In genomic region chr13:20565120-20565736, GRCh38 we compare ENCODE assay signal across 2 cellular contexts.
TF ChIP-seq lines count a peak whose summit lies in the region.

No MANE protein-coding gene starts in this region.

TF ChIP-seq in WTC11, 78 proteins besides CTCF, POLR2A, EP300 and RAD21 (continues in another document):
- TF ChIP-seq HMGA2 (CRISPR knock-in tag; IDR thresholded peaks at IDR 0.05) (no peak), NR3C1 (CRISPR knock-in tag; conservative IDR thresholded peaks at IDR 0.05; ENCODE audit: low read depth) (no peak), ATF3 (CRISPR knock-in tag; conservative IDR thresholded peaks at IDR 0.05) (no peak), SP1 (CRISPR knock-in tag; conservative IDR thresholded peaks at IDR 0.05) (no peak), STAT6 (CRISPR knock-in tag; conservative IDR thresholded peaks at IDR 0.05; ENCODE audit: low read depth) (no peak), ZNF416 (CRISPR knock-in tag; IDR thresholded peaks at IDR 0.05) (no peak), ZNF121 (CRISPR knock-in tag; IDR thresholded peaks at IDR 0.05) (no peak), TCF7 (CRISPR knock-in tag; IDR thresholded peaks at IDR 0.05; ENCODE audit: low read depth) (no peak), ZNF532 (CRISPR knock-in tag; IDR thresholded peaks at IDR 0.05; ENCODE audit: borderline replicate concordance) (no peak), ZNF425 (CRISPR knock-in tag; conservative IDR thresholded peaks at IDR 0.05) (no peak), E2F4 (CRISPR knock-in tag; IDR thresholded peaks at IDR 0.05; ENCODE audit: borderline replicate concordance, low read depth) (no peak), EMX1 (CRISPR knock-in tag; IDR thresholded peaks at IDR 0.05) (no peak)

TF ChIP-seq in endothelial cell of umbilical vein, 7 proteins besides CTCF, POLR2A, EP300 and RAD21:
- TF ChIP-seq FOS (IDR thresholded peaks at IDR 0.05; ENCODE audit: borderline replicate concordance, insufficient read depth, low read length) (no peak), GATA2 (IDR thresholded peaks at IDR 0.05; ENCODE audit: insufficient read depth, insufficient read length, low read depth, low read length) (no peak), EZH2 (IDR thresholded peaks at IDR 0.05; ENCODE audit: borderline replicate concordance, low read depth, low read length, severe bottlenecking) (no peak), MAX (IDR thresholded peaks at IDR 0.05; ENCODE audit: insufficient read depth, insufficient read length) (no peak), POLR2AphosphoS5 (IDR thresholded peaks at IDR 0.05; ENCODE audit: insufficient read depth, low read depth, low read length) (no peak), JUN (IDR thresholded peaks at IDR 0.05; ENCODE audit: borderline replicate concordance, insufficient read depth, insufficient read length, low read depth) (no peak), MYC (IDR thresholded peaks at IDR 0.05; ENCODE audit: low read depth, low read length) (no peak)
